Comparison of ENCODE assay signal across 16 cellular contexts in the genomic region with DNA sequence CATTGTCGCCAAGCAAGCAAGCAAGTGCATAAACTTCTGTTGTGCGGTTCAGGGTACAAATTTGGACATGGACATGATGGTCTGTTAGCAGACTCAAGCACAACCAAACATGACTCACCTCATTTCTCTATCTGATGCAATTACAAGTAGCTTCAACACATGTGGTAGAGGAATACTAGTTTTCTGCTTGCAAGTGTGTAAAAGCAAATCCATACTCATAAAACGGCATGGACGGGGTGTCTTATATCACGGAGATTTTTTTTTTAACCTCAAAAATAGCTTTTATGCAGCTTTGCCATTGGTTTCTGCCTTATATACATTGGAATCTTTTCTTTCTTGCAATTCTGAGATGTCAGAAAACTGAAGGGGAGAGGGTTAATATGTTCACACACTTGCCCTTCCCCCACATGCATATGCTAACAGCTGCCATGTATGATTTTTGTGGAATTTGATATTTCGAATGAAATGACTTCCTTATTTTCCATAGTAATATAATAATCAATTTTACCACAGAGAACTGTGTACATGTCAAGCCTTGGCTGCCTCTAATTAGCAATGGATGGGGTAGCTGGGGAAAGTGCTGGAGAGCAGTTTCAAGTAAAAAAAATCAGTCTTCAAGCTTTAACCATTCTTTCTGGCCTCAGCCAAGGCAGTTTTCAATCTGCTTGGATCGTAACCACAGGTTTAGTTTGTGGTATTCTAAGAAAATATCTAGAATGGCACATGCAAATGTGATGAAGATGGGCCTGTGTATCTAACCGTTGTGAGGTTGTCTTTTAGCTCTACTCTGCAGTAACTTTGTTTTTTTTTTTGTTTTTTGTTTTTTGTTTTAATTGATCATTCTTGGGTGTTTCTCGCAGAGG.
DNase-seq lines count a peak whose midpoint lies in the region; ATAC-seq, FAIRE-seq and TF ChIP-seq lines count a peak whose summit lies in the region.
"Had no signal": no experiment of that assay in that cellular context is flagged by ENCODE, and none has a peak within 500 bp of the region (broad histone marks: within the 10 kb centered on the region; RNA-seq: fewer than 3 reads in every experiment).

No MANE protein-coding gene starts in this region.

- no TSS peak for BruUV-seq in GM12878 (replicated peaks; lab: Mats Ljungman, UMichigan)
- BruUV-seq in PC-9 (replicated peaks; lab: Mats Ljungman, UMichigan), result no TSS peak

- H3K27me3 ChIP-seq in MM.1S (replicated peaks; ENCODE audit: insufficient read depth, low read length) (peaks cover 5% of the 10 kb centered on the region; the same call in 1 of the 2 replicates), GM12878 (replicated peaks in 1 of 2; ENCODE audit: control insufficient read depth in 2 of 2, insufficient read depth in 2 of 2, low read length in 1 of 2) (no peaks in the 10 kb centered on the region; a peak in 1 of 4 replicates), lung (ENCODE audit: control insufficient read depth, insufficient read depth) (no peaks in the 10 kb centered on the region), tibial nerve (peaks cover 0 to 4% of the 10 kb centered on the region in 2 donors), PC-9 (ENCODE audit: insufficient read depth, low read depth) (no peaks in the 10 kb centered on the region)

- CTCF ChIA-PET in GM12878 (lab: Yijun Ruan, JAX), result interaction anchor here (0.8 to 1.3 kb wide), 4 partner anchors 9 to 25 kb away, joined by 3 to 4 read pairs (median 4); no protein-coding TSS in a partner anchor
- CTCF ChIA-PET in PC-9 (lab: Charles Lee), result no interaction called here

- H4K20me1 ChIP-seq in MM.1S (ENCODE audit: insufficient read depth, low read length), result no peaks in the 10 kb centered on the region
- H4K20me1 ChIP-seq in GM12878 (ENCODE audit: control insufficient read depth, insufficient read depth), result no peaks in the 10 kb centered on the region
- no peaks in the 10 kb centered on the region for H4K20me1 ChIP-seq in PC-9 (ENCODE audit: insufficient read depth)

- H3K4me3 ChIP-seq in MM.1S (ENCODE audit: low read length) (no peak overlapping the region), GM12878 (no peak overlapping the region), lung (no peak overlapping the region), tibial nerve (no peak overlapping the region), PC-9 (no peak overlapping the region)
- H3K4me3 ChIP-seq: prostate gland had no signal

- H3F3A ChIP-seq in MM.1S (ENCODE audit: insufficient read depth, low read length) (no peaks in the 10 kb centered on the region), PC-9 (ENCODE audit: insufficient read depth, low read depth) (no peaks in the 10 kb centered on the region)

- H3K9me3 ChIP-seq in MM.1S (replicated peaks; ENCODE audit: insufficient read depth, low read length) (no peaks in the 10 kb centered on the region), GM12878 (replicated peaks; ENCODE audit: control insufficient read depth, insufficient read depth, low read length) (no peaks in the 10 kb centered on the region), lung (ENCODE audit: control insufficient read depth in 2 of 2, insufficient read depth in 1 of 2, low read length in 1 of 2) (peaks cover 0 to 3% of the 10 kb centered on the region in 2 donors), tibial nerve (no peaks in the 10 kb centered on the region), PC-9 (ENCODE audit: insufficient read depth, low read depth) (no peaks in the 10 kb centered on the region)
- H3K9me3 ChIP-seq: prostate gland had no signal

- no peak for TF ChIP-seq CTCF in MM.1S (IDR thresholded peaks at IDR 0.05; ENCODE audit: low read length)
- TF ChIP-seq CTCF in GM12878 (IDR thresholded peaks at IDR 0.05 in 2 of 3, conservative IDR thresholded peaks at IDR 0.05 in 1 of 3; ENCODE audit: control insufficient read depth in 2 of 3, extremely low read depth in 1 of 3, insufficient read depth in 1 of 3, low read depth in 3 of 3, low read length in 3 of 3), result no peak
- TF ChIP-seq CTCF in lung (IDR thresholded peaks at IDR 0.05; ENCODE audit: control extremely low read depth, extremely low read depth), result no peak
- TF ChIP-seq CTCF in tibial nerve (IDR thresholded peaks at IDR 0.05), result no peak
- TF ChIP-seq CTCF in PC-9 (conservative IDR thresholded peaks at IDR 0.05), result no peak

- H2AFZ ChIP-seq in MM.1S (ENCODE audit: low read length) (no peak overlapping the region), GM12878 (ENCODE audit: control insufficient read depth, low read depth, low read length) (peak overlapping the region; percentile 14; the same call in 1 of the 2 replicates), PC-9 (no peak overlapping the region)

- peaks cover 14% of the 10 kb centered on the region for H3K4me1 ChIP-seq in MM.1S (ENCODE audit: low read length)
- H3K4me1 ChIP-seq in GM12878 (ENCODE audit: control insufficient read depth, insufficient read depth, low read length), result peaks cover 8% of the 10 kb centered on the region
- H3K4me1 ChIP-seq in lung (ENCODE audit: control insufficient read depth in 2 of 2, insufficient read depth in 2 of 2, low read length in 2 of 2), result peaks cover 0 to 12% of the 10 kb centered on the region in 2 donors
- no peaks in the 10 kb centered on the region for H3K4me1 ChIP-seq in tibial nerve
- no peaks in the 10 kb centered on the region for H3K4me1 ChIP-seq in PC-9 (replicated peaks; ENCODE audit: insufficient read depth)
- H3K4me1 ChIP-seq: prostate gland had no signal

- TF ChIP-seq EP300 in GM12878 (IDR thresholded peaks at IDR 0.05; ENCODE audit: borderline replicate concordance in 1 of 2, control insufficient read depth in 1 of 2, low read depth in 2 of 2, low read length in 2 of 2) (no peak), tibial nerve (IDR thresholded peaks at IDR 0.05) (no peak)

- H3K4me2 ChIP-seq in MM.1S (ENCODE audit: low read depth, low read length), result no peak overlapping the region
- 0 out of 2 replicates have a peak overlapping the region, but pooled peaks have one; percentile 35 for H3K4me2 ChIP-seq in GM12878 (ENCODE audit: control insufficient read depth, insufficient read depth)
- H3K4me2 ChIP-seq in PC-9, result no peak overlapping the region

- H3K79me2 ChIP-seq in MM.1S (ENCODE audit: low read length), result no peaks in the 10 kb centered on the region
- H3K79me2 ChIP-seq in GM12878 (ENCODE audit: control insufficient read depth, insufficient read depth, low read length), result no peaks in the 10 kb centered on the region
- no peaks in the 10 kb centered on the region for H3K79me2 ChIP-seq in PC-9 (ENCODE audit: low read depth)

- H3K9ac ChIP-seq in MM.1S (ENCODE audit: low read length) (no peak overlapping the region), GM12878 (ENCODE audit: control insufficient read depth, insufficient read depth, low read length) (no peak overlapping the region)

- H3K9me2 ChIP-seq in MM.1S (replicated peaks; ENCODE audit: insufficient read depth, low read length), result no peaks in the 10 kb centered on the region
- no peaks in the 10 kb centered on the region for H3K9me2 ChIP-seq in PC-9 (ENCODE audit: insufficient read depth)

- in situ Hi-C loops in GM12878 (cut with MboI), result no loop called here

- intact Hi-C loops in GM12878 (cut with micrococcal nuclease; ENCODE audit: unreplicated experiment), result no loop called here
- intact Hi-C loops in PC-9 (cut with micrococcal nuclease; ENCODE audit: unreplicated experiment), result no loop called here

- H3K36me3 ChIP-seq in MM.1S (replicated peaks; ENCODE audit: insufficient read depth, low read length), result no peaks in the 10 kb centered on the region
- no peaks in the 10 kb centered on the region for H3K36me3 ChIP-seq in GM12878 (ENCODE audit: control insufficient read depth in 2 of 2, insufficient read depth in 2 of 2, low read length in 1 of 2)
- no peaks in the 10 kb centered on the region for H3K36me3 ChIP-seq in lung (ENCODE audit: control insufficient read depth in 2 of 2, insufficient read depth in 2 of 2, low read length in 2 of 2)
- H3K36me3 ChIP-seq in tibial nerve, result no peaks in the 10 kb centered on the region
- H3K36me3 ChIP-seq in PC-9 (ENCODE audit: low read depth), result no peaks in the 10 kb centered on the region
- H3K36me3 ChIP-seq: prostate gland had no signal

- POLR2A ChIA-PET in GM12878 (lab: Charles Lee) (interaction anchor here (0.6 to 1.0 kb wide), 3 partner anchors 8 to 145 kb away, joined by 3 to 4 read pairs (median 4); no protein-coding TSS in a partner anchor), PC-9 (lab: Charles Lee; ENCODE audit: unreplicated experiment) (no interaction called here)

- SMC1A ChIA-PET in GM12878 (lab: Charles Lee; ENCODE audit: uncharacterized antibody, unreplicated experiment), result interaction anchor here (0.6 to 1.5 kb wide), 9 partner anchors 8 to 148 kb away, joined by 3 to 8 read pairs (median 3); no protein-coding TSS in a partner anchor

- TF ChIP-seq POLR2A in GM12878 (IDR thresholded peaks at IDR 0.05; ENCODE audit: low read depth, low read length) (no peak), tibial nerve (IDR thresholded peaks at IDR 0.05) (no peak)

- H3K27ac ChIP-seq in MM.1S (ENCODE audit: low read length) (no peak overlapping the region), GM12878 (ENCODE audit: control insufficient read depth, insufficient read depth) (no peak overlapping the region), lung (ENCODE audit: low read depth in 1 of 2, low read length in 1 of 2) (peak overlapping the region in 1 of 2 donors; percentile 96), tibial nerve (no peak overlapping the region), PC-9 (no peak overlapping the region)
- H3K27ac ChIP-seq: prostate gland had no signal

- DNase-seq in MM.1S, result peak; percentile 66
- DNase-seq in GM12878 (ENCODE audit: low read depth, low spot score), result no peak
- DNase-seq in lung (ENCODE audit: low spot score), result no peak
- DNase-seq in SHP77 (lab: John Stamatoyannopoulos, UW), result no peak
- no peak for DNase-seq in tibial nerve (ENCODE audit: low spot score in 2 of 2)
- no peak for DNase-seq in PC-9
- DNase-seq: activated CD8-positive, alpha-beta memory T cell treated with anti-CD3 and anti-CD28 coated beads for 24 hours; activated naive CD8-positive, alpha-beta T cell treated with anti-CD3 and anti-CD28 coated beads, Interleukin-2, amount 10 ng/mL, durations not matched to agents 7 days and 5 days; CD4-positive, alpha-beta T cell; hypothalamus; NCI-H1436; NK-92 treated with Interleukin-12 subunit alpha and Interleukin-12 subunit beta, amount 100 ng/mL, for 24 hours had no signal

- 35% methylated on average over 9 of the region's 9 CpGs for WGBS in GM12878 (ENCODE audit: insufficient coverage, insufficient replicate concordance, low lambda C conversion rate, missing lambda C conversion rate)
- 73 to 88% methylated on average over 9 of the region's 9 CpGs for WGBS in lung, 2 donors
- WGBS in tibial nerve, 2 donors, result 78 to 82% methylated on average over 9 of the region's 9 CpGs

- peak; percentile 56 for ATAC-seq in GM18502 (IDR thresholded peaks at IDR 0.05; ENCODE audit: poor library complexity, unreplicated experiment)
- ATAC-seq in GM12878, result peak; percentile 55
- peak; percentile 81 for ATAC-seq in lung (ENCODE audit: insufficient read depth, low FRiP score)
- ATAC-seq in GM19351 (IDR thresholded peaks at IDR 0.05; ENCODE audit: unreplicated experiment), result no peak

- TF ChIP-seq RAD21 in GM12878 (IDR thresholded peaks at IDR 0.05; ENCODE audit: insufficient read depth, low read depth, low read length), result no peak

- RAD21 ChIA-PET in GM12878 (lab: Charles Lee; ENCODE audit: unreplicated experiment), result interaction anchor here (1.4 to 1.8 kb wide), 3 partner anchors 8 to 37 kb away, joined by 6 to 8 read pairs (median 7); no protein-coding TSS in a partner anchor

- no peak for FAIRE-seq in GM12878 (lab: Jason Lieb, UNC)
- FAIRE-seq: H1 had no signal
